ENCODE assay signal across 8 cellular contexts in the genomic region with DNA sequence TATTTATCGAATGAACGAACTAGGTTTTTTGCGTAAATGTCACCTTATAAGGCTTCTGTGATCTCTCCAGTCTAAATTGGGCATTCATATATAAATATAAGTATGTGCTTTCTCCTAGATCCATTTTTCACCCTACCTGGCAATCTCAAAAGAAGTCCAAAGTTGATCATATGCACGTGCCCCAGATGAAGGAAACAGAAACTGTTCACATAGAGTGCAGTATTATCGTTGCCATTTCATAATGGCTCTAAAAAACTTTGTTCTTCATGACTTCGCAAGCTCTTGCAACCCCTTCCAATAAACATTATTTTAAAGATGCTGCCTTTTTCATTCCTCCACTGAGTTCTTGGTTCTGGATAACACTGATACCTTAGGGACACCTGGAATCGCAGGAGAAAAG. TPM values are rescaled to one million over a fixed set of nuclear protein-coding genes. Genes with fewer than 3 reads are reported as not detected.
DNase-seq lines count a peak whose midpoint lies in the region; ATAC-seq and TF ChIP-seq lines count a peak whose summit lies in the region.

No MANE protein-coding gene starts in this region.

- TF ChIP-seq POLR2A in spleen (IDR thresholded peaks at IDR 0.05), result no peak

- peaks cover 22% of the 10 kb centered on the region for H3K36me3 Mint-ChIP-seq in HFFc6 (ENCODE audit: low read depth)
- H3K36me3 Mint-ChIP-seq in activated T-helper 17 cell treated with anti-CD3 and anti-CD28 coated beads, Interleukin-2, amount 50 U/mL, for 72 hours (ENCODE audit: low read depth), result no peaks in the 10 kb centered on the region

- no peaks in the 10 kb centered on the region for H3K9me3 ChIP-seq in iPS-18c (ENCODE audit: control insufficient read depth, insufficient read depth, low read length)
- H3K9me3 ChIP-seq in spleen, result no peaks in the 10 kb centered on the region

- peak overlapping the region; percentile 100 for H3K4me3 Mint-ChIP-seq in HFFc6
- H3K4me3 Mint-ChIP-seq in activated T-helper 17 cell treated with anti-CD3 and anti-CD28 coated beads, Interleukin-2, amount 50 U/mL, for 72 hours, result peak overlapping the region; percentile 90

- peaks cover 9 to 66% (median 25%) of the 10 kb centered on the region in 6 donors for H3K4me1 ChIP-seq in spleen

- ATAC-seq in activated T-helper 17 cell treated with anti-CD3 and anti-CD28 coated beads, Interleukin-2, amount 50 U/mL, for 72 hours (replicated peaks), result no peak
- no peak for ATAC-seq in HG03175 (IDR thresholded peaks at IDR 0.05; ENCODE audit: unreplicated experiment)

- TF ChIP-seq CTCF in HFFc6 (IDR thresholded peaks at IDR 0.05), result no peak
- no peak for TF ChIP-seq CTCF in spleen (IDR thresholded peaks at IDR 0.05 in 8 of 11, conservative IDR thresholded peaks at IDR 0.05 in 3 of 11)

- intact Hi-C loops in spleen (cut with DNase I; ENCODE audit: low total_unique reads), result loop anchor here (10.0 kb wide), 1 partner anchor 563 kb away; the partner anchor contains the start of gene TET2

- H3K4me1 Mint-ChIP-seq in HFFc6 (ENCODE audit: low read depth), result peaks cover 39% of the 10 kb centered on the region
- H3K4me1 Mint-ChIP-seq in activated T-helper 17 cell treated with anti-CD3 and anti-CD28 coated beads, Interleukin-2, amount 50 U/mL, for 72 hours, result peaks cover 22% of the 10 kb centered on the region

- H3K27me3 Mint-ChIP-seq in HFFc6 (ENCODE audit: insufficient read depth), result no peaks in the 10 kb centered on the region
- no peaks in the 10 kb centered on the region for H3K27me3 Mint-ChIP-seq in activated T-helper 17 cell treated with anti-CD3 and anti-CD28 coated beads, Interleukin-2, amount 50 U/mL, for 72 hours

- H3K4me3 ChIP-seq in iPS-18c (ENCODE audit: insufficient read depth, low read depth, low read length), result peak overlapping the region; percentile 86
- peak overlapping the region; percentile 59 to 94 (median 88) for H3K4me3 ChIP-seq in spleen

- no peak for DNase-seq in HFFc6
- DNase-seq in spleen, result no peak
- no peak for DNase-seq in stimulated activated CD4-positive, alpha-beta T cell treated with anti-CD3 and anti-CD28 coated beads, Interleukin-1b, Interleukin-23, amount 100 ng/mL, for 48 hours
- no peak for DNase-seq in SIG-M5 (lab: John Stamatoyannopoulos, UW)
- DNase-seq in AG20443 (ENCODE audit: low spot score), result no peak

- H3K27ac Mint-ChIP-seq in HFFc6, result peak overlapping the region; percentile 97
- peak overlapping the region; percentile 93 for H3K27ac Mint-ChIP-seq in activated T-helper 17 cell treated with anti-CD3 and anti-CD28 coated beads, Interleukin-2, amount 50 U/mL, for 72 hours

- no peaks in the 10 kb centered on the region for H3K27me3 ChIP-seq in spleen (replicated peaks in 1 of 7)

- H3K36me3 ChIP-seq in spleen, result peaks cover 0 to 11% (median 1%) of the 10 kb centered on the region in 6 donors

- no peaks in the 10 kb centered on the region for H3K9me3 Mint-ChIP-seq in HFFc6
- H3K9me3 Mint-ChIP-seq in activated T-helper 17 cell treated with anti-CD3 and anti-CD28 coated beads, Interleukin-2, amount 50 U/mL, for 72 hours, result no peaks in the 10 kb centered on the region

- H3K27ac ChIP-seq in spleen, result peak overlapping the region in 7 of 8 donors; percentile 65 to 91 (median 86)

- WGBS in spleen, 5 donors, result 26 to 37% (median 34%) methylated on average over 7 of the region's 7 CpGs

RNA-seq across cellular contexts. Expression of gene INTS12, which starts 0.7 kb away (rescaled TPM):
- total RNA-seq in HFFc6 (2021; fragmentation: NEBNext Ultra II Directional; extraction: Animal tissue kit (Norgen Biotek cat#: 25700)), result 10 to 100 TPM; 22.1 to 25.1 (median 23.4) TPM
- total RNA-seq in activated T-helper 17 cell treated with anti-CD3 and anti-CD28 coated beads, Interleukin-2, amount 50 U/mL, for 72 hours, result 10 to 100 TPM; 10.6 to 17.4 TPM
- total RNA-seq in spleen, result 10 to 100 TPM; 13.7 to 37.3 (median 20.9) TPM
- polyA plus RNA-seq in spleen, result 10 to 100 TPM; 10.1 to 15.0 (median 13.5) TPM

RNA-seq across cellular contexts. Expression of gene GSTCD, which starts 0.8 kb away (rescaled TPM):
- total RNA-seq in HFFc6 (2021; fragmentation: NEBNext Ultra II Directional; extraction: Animal tissue kit (Norgen Biotek cat#: 25700)), result 10 to 100 TPM in 3 of 6 experiments, 1 to 10 TPM in 3; 5.8 to 12.3 (median 9.7) TPM
- 10 to 100 TPM in 1 of 2 donors, 1 to 10 TPM in 1; 8.2 to 11.1 TPM for total RNA-seq in activated T-helper 17 cell treated with anti-CD3 and anti-CD28 coated beads, Interleukin-2, amount 50 U/mL, for 72 hours
- 10 to 100 TPM in 3 of 7 donors, 1 to 10 TPM in 4; 8.4 to 14.6 (median 9.8) TPM for total RNA-seq in spleen
- 1 to 10 TPM; 1.8 to 3.4 (median 2.1) TPM for polyA plus RNA-seq in spleen
